Comparison of ENCODE assay signal across 22 cellular contexts in the genomic region with DNA sequence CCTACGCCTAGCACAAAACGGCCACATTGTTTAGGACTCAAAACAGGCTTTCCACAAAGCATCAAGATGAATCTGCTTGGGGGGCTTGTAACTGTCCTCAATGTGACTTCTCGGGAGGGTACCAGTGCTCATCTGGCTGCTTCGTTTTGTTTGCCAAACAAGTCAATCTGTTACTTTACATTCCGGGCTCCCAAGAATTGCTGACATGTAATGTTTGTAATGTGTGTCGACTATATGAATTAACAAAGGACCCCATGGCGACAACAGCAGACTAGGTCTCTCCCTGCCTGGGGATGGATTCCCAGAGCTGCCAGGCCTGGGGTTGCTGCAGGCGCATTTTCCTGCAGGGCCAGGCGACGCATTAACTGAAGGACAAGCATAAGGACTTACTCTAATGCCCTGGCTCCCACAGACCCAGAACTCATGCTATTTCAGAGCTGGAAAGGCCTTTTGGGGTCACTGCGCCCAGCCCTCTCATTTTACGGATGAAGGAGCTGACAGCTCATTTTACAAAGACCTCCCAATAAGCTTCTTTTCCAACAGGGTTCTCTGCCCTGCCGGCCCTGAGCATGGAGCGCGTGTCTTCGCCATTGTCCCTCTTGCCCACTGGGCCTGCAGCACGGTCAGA.
"Had no signal": no experiment of that assay in that cellular context is flagged by ENCODE, and none has a peak within 500 bp of the region (broad histone marks: within the 10 kb centered on the region; RNA-seq: fewer than 3 reads in every experiment).

No MANE protein-coding gene starts in this region.

- H3K27me3 Mint-ChIP-seq: central memory CD8-positive, alpha-beta T cell had no signal

- H3K36me3 Mint-ChIP-seq: immature natural killer cell, natural killer cell had no signal

- FAIRE-seq: keratinocyte, pancreas had no signal

- H3K4me3 Mint-ChIP-seq: central memory CD8-positive, alpha-beta T cell; immature natural killer cell; natural killer cell; neural crest cell had no signal

- H3K27ac ChIP-seq: epithelial cell of prostate, esophagus muscularis mucosa, gastroesophageal sphincter, pancreas, sigmoid colon, skin epidermis, stomach, thoracic aorta, transverse colon had no signal

- H3K4me3 ChIP-seq: esophagus muscularis mucosa, gastroesophageal sphincter, mucosa of descending colon, pancreas, sigmoid colon, skin epidermis, stomach, thoracic aorta, transverse colon had no signal

- DNase-seq: effector memory CD4-positive, alpha-beta T cell; foreskin fibroblast; glutamatergic neuron; immature natural killer cell; mucosa of descending colon; natural killer cell; occipital lobe; pancreas; sigmoid colon; stimulated activated naive CD4-positive, alpha-beta T cell; stomach; substantia nigra; transverse colon had no signal

- H3K9me3 Mint-ChIP-seq: central memory CD8-positive, alpha-beta T cell; immature natural killer cell; natural killer cell; neural crest cell had no signal

- H3K36me3 ChIP-seq: esophagus muscularis mucosa, pancreas, sigmoid colon, stomach, transverse colon had no signal

- H3K27me3 ChIP-seq: esophagus muscularis mucosa, gastroesophageal sphincter, pancreas, sigmoid colon, stomach, transverse colon had no signal

- H3K4me1 Mint-ChIP-seq: central memory CD8-positive, alpha-beta T cell; immature natural killer cell; natural killer cell had no signal

- H3K27ac Mint-ChIP-seq: immature natural killer cell, natural killer cell, progenitor cell of endocrine pancreas had no signal

- H3K9me3 ChIP-seq: esophagus muscularis mucosa, gastroesophageal sphincter, mucosa of descending colon, pancreas, sigmoid colon, stomach, thoracic aorta, transverse colon had no signal

- H3K4me1 ChIP-seq: esophagus muscularis mucosa, gastroesophageal sphincter, pancreas, stomach, transverse colon had no signal

- ATAC-seq: gastroesophageal sphincter, mucosa of descending colon, natural killer cell, pancreas had no signal
